ENCODE assay signal across 9 cellular contexts in the genomic region with DNA sequence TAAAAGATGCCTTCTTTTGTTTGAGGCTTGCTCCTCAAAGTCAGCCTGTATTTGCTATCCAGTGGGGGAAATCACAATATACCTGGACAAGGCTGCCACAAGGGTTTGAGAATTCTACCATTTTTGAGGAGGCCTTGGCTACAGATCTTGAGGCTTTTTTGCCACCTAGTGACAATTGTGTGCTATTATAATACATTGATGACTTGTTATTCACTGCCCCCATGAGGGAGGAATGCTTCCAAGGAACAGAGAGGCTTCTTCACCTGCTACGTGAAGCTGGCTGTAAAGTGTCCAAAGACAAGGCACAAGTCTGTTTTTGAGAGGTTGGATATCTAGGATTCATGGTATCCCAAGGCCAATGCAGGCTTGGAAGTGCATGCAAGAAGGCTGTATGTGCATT.
DNase-seq lines count a peak whose midpoint lies in the region; ATAC-seq, FAIRE-seq and TF ChIP-seq lines count a peak whose summit lies in the region.
"Had no signal": no experiment of that assay in that cellular context is flagged by ENCODE, and none has a peak within 500 bp of the region (broad histone marks: within the 10 kb centered on the region; RNA-seq: fewer than 3 reads in every experiment).

No MANE protein-coding gene starts in this region.

- no peaks in the 10 kb centered on the region for H3K9me1 ChIP-seq in keratinocyte (ENCODE audit: control insufficient read depth, extremely low read depth, insufficient read depth, low read length)

- POLR2A ChIA-PET in BJ (lab: Charles Lee): no interaction called here

- H3K27ac ChIP-seq in VCaP: no peak overlapping the region
- H3K27ac ChIP-seq in keratinocyte (ENCODE audit: control insufficient read depth, insufficient read depth, low read length): no peak overlapping the region

- dilution Hi-C loops in keratinocyte (cut with MboI; ENCODE audit: extremely low pct_ligation_motif_present, low sequenced_read_pairs): no loop called here

- H3K36me3 ChIP-seq in BJ (ENCODE audit: control insufficient read depth, insufficient read depth, low read length) (no peaks in the 10 kb centered on the region), keratinocyte (ENCODE audit: control insufficient read depth in 2 of 2, extremely low read depth in 1 of 2, insufficient read depth in 2 of 2, low read length in 2 of 2) (no peaks in the 10 kb centered on the region)

- no peak for DNase-seq in BJ (ENCODE audit: low read depth)
- DNase-seq in HS-27A (ENCODE audit: low read depth): peak; percentile 29
- no peak for DNase-seq in keratinocyte (ENCODE audit: low read depth, low spot score)
- DNase-seq in NCI-H345 treated with DMSO at 0.1 percent for 48 hours (lab: John Stamatoyannopoulos, UW; ENCODE audit: unreplicated experiment): no peak

- no peak overlapping the region for H3K4me2 ChIP-seq in keratinocyte (ENCODE audit: control insufficient read depth, extremely low read depth, insufficient read depth, low read depth, low read length)

- no peak overlapping the region for H2AFZ ChIP-seq in keratinocyte (ENCODE audit: control insufficient read depth, low read length)

- H3K4me3 ChIP-seq in BJ (ENCODE audit: low read depth, low read length) (no peak overlapping the region), keratinocyte (ENCODE audit: control insufficient read depth in 2 of 3, extremely low read depth in 1 of 3, insufficient read depth in 2 of 3, low read depth in 1 of 3, low read length in 3 of 3) (no peak overlapping the region)

- CTCF ChIA-PET in BJ (lab: Yijun Ruan, JAX): interaction anchor here (1.3 to 3.2 kb wide), 2 partner anchors 53 to 58 kb away, joined by 3 to 19 read pairs; no protein-coding TSS in a partner anchor

- TF ChIP-seq CTCF in BJ (IDR thresholded peaks at IDR 0.05; ENCODE audit: insufficient read depth, low read depth, low read length): peak; percentile 29
- peak; percentile 6 for TF ChIP-seq CTCF in VCaP (conservative IDR thresholded peaks at IDR 0.05)
- TF ChIP-seq CTCF in keratinocyte (optimal IDR thresholded peaks at IDR 0.05 in 1 of 3, IDR thresholded peaks at IDR 0.05 in 1 of 3, conservative IDR thresholded peaks at IDR 0.05 in 1 of 3; ENCODE audit: extremely low read depth in 1 of 3, insufficient read depth in 2 of 3, low read length in 3 of 3): peak; percentile 12 to 60 (median 50)

- H3K9me3 ChIP-seq in keratinocyte (ENCODE audit: control insufficient read depth, low read depth, low read length): no peaks in the 10 kb centered on the region

- no peak for FAIRE-seq in keratinocyte (lab: Jason Lieb, UNC)
- FAIRE-seq: frontal cortex had no signal

- no peaks in the 10 kb centered on the region for H3K4me1 ChIP-seq in keratinocyte (ENCODE audit: control insufficient read depth, extremely low read depth, insufficient read depth, low read length)

- H3K27me3 ChIP-seq in BJ (ENCODE audit: control insufficient read depth, insufficient read depth, low read length) (no peaks in the 10 kb centered on the region), keratinocyte (ENCODE audit: control insufficient read depth, extremely low read depth, insufficient read depth, low read length) (no peaks in the 10 kb centered on the region)

- no peak for ATAC-seq in HG03280 (IDR thresholded peaks at IDR 0.05; ENCODE audit: unreplicated experiment)
- ATAC-seq in GM19023 (IDR thresholded peaks at IDR 0.05; ENCODE audit: unreplicated experiment): no peak
- no peak for ATAC-seq in GM21528 (IDR thresholded peaks at IDR 0.05; ENCODE audit: low FRiP score, unreplicated experiment)

- H4K20me1 ChIP-seq in keratinocyte (ENCODE audit: control insufficient read depth, extremely low read depth, insufficient read depth, low read length): no peaks in the 10 kb centered on the region

- no peaks in the 10 kb centered on the region for H3K79me2 ChIP-seq in keratinocyte (ENCODE audit: control insufficient read depth, insufficient read depth, low read length)

- H3K9ac ChIP-seq in keratinocyte (ENCODE audit: control insufficient read depth, extremely low read depth, insufficient read depth, low read length): no peak overlapping the region
